12 cellular contexts compared by ENCODE assay signal in genomic region chr14:91125271-91125661, GRCh38. TPM values are rescaled to one million over a fixed set of nuclear protein-coding genes. Genes with fewer than 3 reads are reported as not detected.
DNase-seq lines count a peak whose midpoint lies in the region; ATAC-seq and TF ChIP-seq lines count a peak whose summit lies in the region.
"Had no signal": no experiment of that assay in that cellular context is flagged by ENCODE, and none has a peak within 500 bp of the region (broad histone marks: within the 10 kb centered on the region; RNA-seq: fewer than 3 reads in every experiment).

No MANE protein-coding gene starts in this region.

- peaks cover 13 to 26% of the 10 kb centered on the region in 2 donors for H3K36me3 Mint-ChIP-seq in activated T-cell treated with anti-CD3 and anti-CD28 coated beads, Interleukin-2, amount 50 U/mL, for 72 hours (ENCODE audit: insufficient read depth in 2 of 2)
- H3K36me3 Mint-ChIP-seq in chondrocyte (ENCODE audit: low read depth): peaks cover 6% of the 10 kb centered on the region

- DNase-seq in activated T-cell treated with anti-CD3 and anti-CD28 coated beads, Interleukin-2, amount 50 U/mL, for 72 hours: no peak
- no peak for DNase-seq in activated T-cell treated with anti-CD3 and anti-CD28 coated beads, Interleukin-2, amount 50 U/mL, for 48 hours
- DNase-seq in cerebellar nuclear complex (lab: John Stamatoyannopoulos, UW): peak; percentile 31 to 78
- peak; percentile 45 for DNase-seq in medulla oblongata (ENCODE audit: extremely low spot score)
- no peak for DNase-seq in chondrocyte (ENCODE audit: low spot score)
- DNase-seq: activated gamma-delta T cell treated with Interleukin-2 at 50 U/mL for 16 hours; NCI-H1105; stimulated activated CD4-positive, alpha-beta T cell treated with anti-CD3 and anti-CD28 coated beads, Interleukin-4, amount 100 ng/mL, for 1 hour; tibial artery had no signal

- peak overlapping the region; percentile 49 for H3K27ac Mint-ChIP-seq in activated T-cell treated with anti-CD3 and anti-CD28 coated beads, Interleukin-2, amount 50 U/mL, for 72 hours
- H3K27ac Mint-ChIP-seq in chondrocyte (ENCODE audit: unreplicated experiment): no peak overlapping the region

- H3K27me3 Mint-ChIP-seq in activated T-cell treated with anti-CD3 and anti-CD28 coated beads, Interleukin-2, amount 50 U/mL, for 72 hours (ENCODE audit: low read depth): no peaks in the 10 kb centered on the region
- no peaks in the 10 kb centered on the region for H3K27me3 Mint-ChIP-seq in chondrocyte (ENCODE audit: low read depth)

- peaks cover 0 to 2% of the 10 kb centered on the region in 2 donors for H3K9me3 Mint-ChIP-seq in activated T-cell treated with anti-CD3 and anti-CD28 coated beads, Interleukin-2, amount 50 U/mL, for 72 hours
- peaks cover 5% of the 10 kb centered on the region for H3K9me3 Mint-ChIP-seq in chondrocyte (ENCODE audit: low read depth)

- H3K27ac ChIP-seq in temporal lobe (ENCODE audit: low read depth, low read length): peak overlapping the region; percentile 83
- H3K27ac ChIP-seq: tibial artery had no signal

- no peak for ATAC-seq in activated T-cell treated with anti-CD3 and anti-CD28 coated beads, Interleukin-2, amount 50 U/mL, for 72 hours (replicated peaks in 1 of 2)
- ATAC-seq in GM21723 (IDR thresholded peaks at IDR 0.05; ENCODE audit: unreplicated experiment) (no peak), HG02588 (IDR thresholded peaks at IDR 0.05; ENCODE audit: unreplicated experiment) (no peak)

- H3K4me3 Mint-ChIP-seq in activated T-cell treated with anti-CD3 and anti-CD28 coated beads, Interleukin-2, amount 50 U/mL, for 72 hours: no peak overlapping the region
- no peak overlapping the region for H3K4me3 Mint-ChIP-seq in chondrocyte (ENCODE audit: unreplicated experiment)

- H3K4me1 Mint-ChIP-seq in activated T-cell treated with anti-CD3 and anti-CD28 coated beads, Interleukin-2, amount 50 U/mL, for 72 hours (ENCODE audit: low read depth): peaks cover 34% of the 10 kb centered on the region
- H3K4me1 Mint-ChIP-seq in chondrocyte (ENCODE audit: low read depth): no peaks in the 10 kb centered on the region

- no peak for TF ChIP-seq CTCF in chondrocyte (IDR thresholded peaks at IDR 0.05)

RNA-seq across cellular contexts. Expression of gene DGLUCY, which starts 11.4 kb away (rescaled TPM):
- 10 to 100 TPM; 70.5 to 90.5 TPM for total RNA-seq in activated T-cell treated with anti-CD3 and anti-CD28 coated beads, Interleukin-2, amount 50 U/mL, for 72 hours
- 18.7 TPM for total RNA-seq in temporal lobe
- total RNA-seq in chondrocyte: 9.3 to 13.6 TPM (median 9.3 TPM) in 3 replicates

Comparison
In these comparisons a context has a peak if more than half of its experiments do, and no peak if none do; other contexts are left out.
1. DNase-seq: peak in cerebellar nuclear complex (2 of 2) and medulla oblongata (single experiment); none in activated T-cell treated with anti-CD3 and anti-CD28 coated beads, Interleukin-2, amount 50 U/mL, for 72 hours (0 of 2), activated T-cell treated with anti-CD3 and anti-CD28 coated beads, Interleukin-2, amount 50 U/mL, for 48 hours (0 of 2) and chondrocyte (single experiment).